Comparison of ENCODE assay signal across 11 cellular contexts in the genomic region with DNA sequence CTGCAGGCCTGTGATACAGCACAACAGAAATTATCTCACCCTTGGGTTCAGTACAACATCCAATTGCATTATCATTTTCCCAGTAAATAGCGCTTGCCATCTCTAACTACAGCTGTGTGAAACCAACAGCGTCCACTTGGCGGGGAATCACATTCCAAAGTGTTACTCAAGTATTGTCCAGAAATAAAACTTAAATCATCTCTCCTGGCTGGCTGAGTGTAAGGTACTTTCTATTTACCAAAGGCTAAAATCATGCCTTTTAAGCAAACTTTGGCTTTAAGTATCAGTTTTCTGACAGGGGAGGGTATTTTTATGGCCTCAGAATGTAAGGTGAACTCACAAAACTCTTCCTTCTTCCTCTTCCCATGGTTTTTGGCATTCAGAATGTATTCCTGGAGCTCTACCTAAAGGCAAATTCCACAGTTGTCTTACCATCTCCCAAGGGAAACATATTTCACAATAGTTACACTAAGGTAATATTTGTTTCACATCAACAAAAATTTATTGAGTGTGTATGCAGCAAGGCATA.
DNase-seq lines count a peak whose midpoint lies in the region; ATAC-seq and TF ChIP-seq lines count a peak whose summit lies in the region.
"Had no signal": no experiment of that assay in that cellular context is flagged by ENCODE, and none has a peak within 500 bp of the region (broad histone marks: within the 10 kb centered on the region; RNA-seq: fewer than 3 reads in every experiment).

No MANE protein-coding gene starts in this region.

- H3K27ac Mint-ChIP-seq in CD14-positive monocyte = no peak overlapping the region
- H3K27ac Mint-ChIP-seq: activated T-helper 1 cell treated with anti-CD3 and anti-CD28 coated beads, Interleukin-12 subunit alpha, Interleukin-12 subunit beta, Interleukin-2, Interleukin-4 antibody, amounts not matched to agents 30 ng/mL and 10 ng/mL and 1 ng/mL, durations not matched to agents 14 hours and 24 hours and 36 hours had no signal

- H3K9me3 ChIP-seq in right atrium auricular region (no peaks in the 10 kb centered on the region), spleen (no peaks in the 10 kb centered on the region)
- H3K9me3 ChIP-seq: Caco-2 had no signal

- intact Hi-C loops in spleen (cut with DNase I; ENCODE audit: low total_unique reads) = no loop called here
- intact Hi-C loops in CD14-positive monocyte (cut with micrococcal nuclease) = no loop called here

- no peak overlapping the region for H3K4me3 Mint-ChIP-seq in CD14-positive monocyte
- H3K4me3 Mint-ChIP-seq: activated T-helper 1 cell treated with anti-CD3 and anti-CD28 coated beads, Interleukin-12 subunit alpha, Interleukin-12 subunit beta, Interleukin-2, Interleukin-4 antibody, amounts not matched to agents 30 ng/mL and 10 ng/mL and 1 ng/mL, durations not matched to agents 14 hours and 24 hours and 36 hours had no signal

- no peak for TF ChIP-seq POLR2A in spleen (IDR thresholded peaks at IDR 0.05)

- TF ChIP-seq CTCF in brain microvascular endothelial cell (IDR thresholded peaks at IDR 0.05; ENCODE audit: low read depth, low read length, missing control alignments) (no peak), right atrium auricular region (IDR thresholded peaks at IDR 0.05) (no peak), spleen (IDR thresholded peaks at IDR 0.05 in 8 of 11, conservative IDR thresholded peaks at IDR 0.05 in 3 of 11) (no peak), CD14-positive monocyte (IDR thresholded peaks at IDR 0.05) (no peak)

- H3K27me3 Mint-ChIP-seq in CD14-positive monocyte (ENCODE audit: low read depth in 3 of 3) = no peaks in the 10 kb centered on the region

- no peaks in the 10 kb centered on the region for H3K36me3 Mint-ChIP-seq in CD14-positive monocyte

- DNase-seq in GM04503 (ENCODE audit: low read depth) (peak; percentile 18), brain microvascular endothelial cell (peak; percentile 61), right atrium auricular region (ENCODE audit: low spot score) (peak; percentile 85), skeletal muscle cell (ENCODE audit: low read depth) (peak; percentile 85), spleen (no peak), CD14-positive monocyte (ENCODE audit: low spot score) (no peak)
- DNase-seq: Caco-2, NCI-H2081 treated with DMSO at 0.1 percent for 48 hours had no signal

- ATAC-seq in GM21526 (IDR thresholded peaks at IDR 0.05; ENCODE audit: low FRiP score, unreplicated experiment) (no peak), HG03520 (IDR thresholded peaks at IDR 0.05; ENCODE audit: unreplicated experiment) (no peak)

- no peak overlapping the region for H3K4me3 ChIP-seq in brain microvascular endothelial cell (ENCODE audit: low read depth, low read length)
- no peak overlapping the region for H3K4me3 ChIP-seq in right atrium auricular region
- no peak overlapping the region for H3K4me3 ChIP-seq in skeletal muscle cell (ENCODE audit: low read depth, low read length)
- no peak overlapping the region for H3K4me3 ChIP-seq in spleen

- H3K4me1 Mint-ChIP-seq in CD14-positive monocyte = no peaks in the 10 kb centered on the region

- H3K27ac ChIP-seq in brain microvascular endothelial cell = no peak overlapping the region
- H3K27ac ChIP-seq in right atrium auricular region = peak overlapping the region; percentile 9 to 72
- H3K27ac ChIP-seq in spleen = no peak overlapping the region

- in situ Hi-C loops in brain microvascular endothelial cell (cut with HindIII; ENCODE audit: low pct_ligation_motif_present, low sequenced_read_pairs) = no loop called here

- H3K9me3 Mint-ChIP-seq in CD14-positive monocyte = peaks cover 0 to 4% (median 2%) of the 10 kb centered on the region in 7 donors

- no peaks in the 10 kb centered on the region for H3K36me3 ChIP-seq in brain microvascular endothelial cell (replicated peaks)
- H3K36me3 ChIP-seq in right atrium auricular region = no peaks in the 10 kb centered on the region
- H3K36me3 ChIP-seq in spleen = no peaks in the 10 kb centered on the region

- H3K27me3 ChIP-seq in brain microvascular endothelial cell (replicated peaks) (no peaks in the 10 kb centered on the region), right atrium auricular region (no peaks in the 10 kb centered on the region), spleen (replicated peaks in 1 of 7) (no peaks in the 10 kb centered on the region)

- H3K4me1 ChIP-seq in right atrium auricular region (peaks cover 0 to 10% of the 10 kb centered on the region in 2 donors), spleen (no peaks in the 10 kb centered on the region)
- H3K4me1 ChIP-seq: Caco-2 had no signal

- WGBS in spleen, 5 donors = 92 to 97% (median 95%) methylated on average over 3 of the region's 3 CpGs

Comparison
In these comparisons a context has a peak if more than half of its experiments do, and no peak if none do; other contexts are left out.
1. DNase-seq: peak in GM04503 (single experiment), brain microvascular endothelial cell (single experiment), right atrium auricular region (single experiment) and skeletal muscle cell (single experiment); none in spleen (single experiment) and CD14-positive monocyte (single experiment).
2. H3K27ac ChIP-seq: peak in right atrium auricular region (2 of 2); none in brain microvascular endothelial cell (single experiment) and spleen (0 of 8).